1 cellular context compared by ENCODE assay signal in the genomic region with DNA sequence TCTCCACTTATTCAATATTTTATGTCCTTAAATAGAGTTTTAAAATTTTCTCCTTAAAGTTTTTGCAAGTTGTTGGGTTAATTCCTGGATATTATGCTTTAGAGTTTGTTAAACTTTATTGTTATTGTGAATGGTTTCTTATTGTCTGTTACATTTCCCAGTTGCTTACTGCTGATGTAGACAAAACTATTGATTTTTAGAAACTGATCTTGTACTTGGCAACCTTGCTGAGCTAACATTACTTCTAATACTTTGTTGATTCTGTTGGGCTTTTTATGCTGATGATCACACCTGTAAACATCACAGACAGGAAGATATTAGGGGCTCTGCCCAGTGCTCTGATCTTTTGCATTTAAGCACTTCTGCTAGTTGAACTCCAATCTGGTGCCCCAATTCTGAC.
TF ChIP-seq lines count a peak whose summit lies in the region.

No MANE protein-coding gene starts in this region.

TF ChIP-seq in HCT116, 20 proteins besides CTCF, POLR2A, EP300 and RAD21 (continued from another document):
- TF ChIP-seq ZFX (IDR thresholded peaks at IDR 0.05) = no peak
- no peak for TF ChIP-seq REST (IDR thresholded peaks at IDR 0.05; ENCODE audit: low read depth)
- no peak for TF ChIP-seq EZH2phosphoT487 (IDR thresholded peaks at IDR 0.05; ENCODE audit: borderline replicate concordance)
- TF ChIP-seq FOSL1 (IDR thresholded peaks at IDR 0.05; ENCODE audit: low read depth) = no peak
